Comparison of ENCODE assay signal across 24 cellular contexts in genomic region chr1:67169496-67169895, GRCh38. TPM values are rescaled to one million over a fixed set of nuclear protein-coding genes. Genes with fewer than 3 reads are reported as not detected.
A peak's percentile ranks its signal among the peaks of the same experiment; 100 is the strongest.
DNase-seq lines count a peak whose midpoint lies in the region; ATAC-seq and TF ChIP-seq lines count a peak whose summit lies in the region.
"Had no signal": no experiment of that assay in that cellular context is flagged by ENCODE, and none has a peak within 500 bp of the region (broad histone marks: within the 10 kb centered on the region; RNA-seq: fewer than 3 reads in every experiment).

No MANE protein-coding gene starts in this region.

- peak; percentile 51 for ATAC-seq in GM18861 (IDR thresholded peaks at IDR 0.05; ENCODE audit: unreplicated experiment)
- peak; percentile 47 for ATAC-seq in GM21381 (IDR thresholded peaks at IDR 0.05; ENCODE audit: unreplicated experiment)
- peak; percentile 36 for ATAC-seq in HG03097 (IDR thresholded peaks at IDR 0.05; ENCODE audit: low FRiP score, unreplicated experiment)
- ATAC-seq in body of pancreas, result no peak
- ATAC-seq: activated CD8-positive, alpha-beta memory T cell treated with anti-CD3 and anti-CD28 coated beads, Interleukin-2, amount 10 ng/mL, durations not matched to agents 7 days and 5 days had no signal

- DNase-seq in body of pancreas, result no peak
- DNase-seq in CD1c-positive myeloid dendritic cell (ENCODE audit: extremely low spot score), result no peak
- no peak for DNase-seq in NCI-H1417 treated with DMSO at 0.1 percent for 48 hours (lab: John Stamatoyannopoulos, UW)
- DNase-seq in Kasumi-1 (lab: John Stamatoyannopoulos, UW), result no peak
- no peak for DNase-seq in immature natural killer cell
- DNase-seq: activated B cell treated with CpG ODN at 0.5 μM for 24 hours; activated CD8-positive, alpha-beta memory T cell treated with anti-CD3 and anti-CD28 coated beads, Interleukin-2, amount 10 ng/mL, durations not matched to agents 7 days and 5 days; activated naive CD4-positive, alpha-beta T cell treated with anti-CD3 and anti-CD28 coated beads, Interleukin-2, amount 10 ng/mL, durations not matched to agents 7 days and 5 days; BE2C; NCI-H187; NCI-H446 treated with DMSO at 0.1 percent for 48 hours; stimulated activated naive CD4-positive, alpha-beta T cell treated with Interleukin-2 at 50 U/mL for 16 hours; upper lobe of left lung had no signal

- H3K36me3 ChIP-seq in body of pancreas (replicated peaks in 1 of 2; ENCODE audit: insufficient read depth in 1 of 2, low read depth in 2 of 2), result no peaks in the 10 kb centered on the region
- H3K36me3 ChIP-seq: BE2C, HAP-1, upper lobe of left lung had no signal

- H3K4me1 Mint-ChIP-seq in immature natural killer cell, result peaks cover 35 to 54% of the 10 kb centered on the region in 2 donors
- H3K4me1 Mint-ChIP-seq: activated B cell treated with CpG ODN at 0.5 μM for 24 hours, brain had no signal

- H3K36me3 Mint-ChIP-seq in immature natural killer cell, result no peaks in the 10 kb centered on the region
- H3K36me3 Mint-ChIP-seq: brain, memory B cell had no signal

- 21 to 28% methylated on average over 2 of the region's 2 CpGs for WGBS in body of pancreas, 2 donors

- no peaks in the 10 kb centered on the region for H3K27me3 ChIP-seq in body of pancreas
- H3K27me3 ChIP-seq: BE2C, upper lobe of left lung had no signal

- TF ChIP-seq POLR2A in body of pancreas (IDR thresholded peaks at IDR 0.05), result no peak

- TF ChIP-seq CTCF in body of pancreas (IDR thresholded peaks at IDR 0.05), result no peak

- peaks cover 0 to 7% (median 5%) of the 10 kb centered on the region in 3 donors for H3K27me3 Mint-ChIP-seq in immature natural killer cell (ENCODE audit: low read depth in 3 of 3)
- H3K27me3 Mint-ChIP-seq: activated B cell treated with CpG ODN at 0.5 μM for 24 hours; activated naive CD4-positive, alpha-beta T cell treated with anti-CD3 and anti-CD28 coated beads, Interleukin-2, amount 10 ng/mL, durations not matched to agents 7 days and 5 days had no signal

- intact Hi-C loops in body of pancreas (cut with DNase I), result no loop called here

- no peaks in the 10 kb centered on the region for H3K9me3 Mint-ChIP-seq in immature natural killer cell
- H3K9me3 Mint-ChIP-seq: activated B cell treated with CpG ODN at 0.5 μM for 24 hours, brain, memory B cell had no signal

- H3K4me1 ChIP-seq in body of pancreas, result peaks cover 34% of the 10 kb centered on the region
- H3K4me1 ChIP-seq: BE2C, HAP-1, upper lobe of left lung had no signal

- H3K27ac ChIP-seq in body of pancreas, result peak overlapping the region; percentile 13 to 68 (median 46)
- H3K27ac ChIP-seq: coronary artery, upper lobe of left lung had no signal

- H3K9me3 ChIP-seq in body of pancreas, result no peaks in the 10 kb centered on the region
- H3K9me3 ChIP-seq: BE2C, HAP-1, upper lobe of left lung had no signal

- no peak overlapping the region for H3K27ac Mint-ChIP-seq in immature natural killer cell
- H3K27ac Mint-ChIP-seq: activated B cell treated with CpG ODN at 0.5 μM for 24 hours; activated CD8-positive, alpha-beta memory T cell treated with anti-CD3 and anti-CD28 coated beads, Interleukin-2, amount 10 ng/mL, durations not matched to agents 7 days and 5 days; activated naive CD4-positive, alpha-beta T cell treated with anti-CD3 and anti-CD28 coated beads, Interleukin-2, amount 10 ng/mL, durations not matched to agents 7 days and 5 days; brain; memory B cell had no signal

- no peak overlapping the region for H3K4me3 ChIP-seq in body of pancreas
- H3K4me3 ChIP-seq: coronary artery, HAP-1, upper lobe of left lung had no signal

- no peak overlapping the region for H3K4me3 Mint-ChIP-seq in immature natural killer cell
- H3K4me3 Mint-ChIP-seq: activated B cell treated with CpG ODN at 0.5 μM for 24 hours; activated CD8-positive, alpha-beta memory T cell treated with anti-CD3 and anti-CD28 coated beads, Interleukin-2, amount 10 ng/mL, durations not matched to agents 7 days and 5 days; activated naive CD4-positive, alpha-beta T cell treated with anti-CD3 and anti-CD28 coated beads, Interleukin-2, amount 10 ng/mL, durations not matched to agents 7 days and 5 days; brain; memory B cell had no signal

RNA-seq across cellular contexts. Expression of gene IL23R, which starts 3.2 kb away (rescaled TPM):
- total RNA-seq in body of pancreas, result under 1 TPM in 1 of 2 donors, not detected in 1; 0.26 TPM
- 1 to 10 TPM in 1 of 3 donors, under 1 TPM in 2; 0.12 to 1.4 (median 0.23) TPM for polyA plus RNA-seq in immature natural killer cell
- total RNA-seq: activated B cell treated with CpG ODN at 0.5 μM for 24 hours, epithelial cell of proximal tubule, pulmonary artery endothelial cell had no signal
- polyA plus RNA-seq: neural cell had no signal

RNA-seq across cellular contexts. Expression of gene C1orf141, which starts 34.7 kb away (rescaled TPM):
- not detected for total RNA-seq in body of pancreas
- not detected for polyA plus RNA-seq in immature natural killer cell
- total RNA-seq: activated B cell treated with CpG ODN at 0.5 μM for 24 hours; activated CD8-positive, alpha-beta memory T cell treated with anti-CD3 and anti-CD28 coated beads, Interleukin-2, amount 10 ng/mL, durations not matched to agents 7 days and 5 days; epithelial cell of proximal tubule; pulmonary artery endothelial cell; T-helper 1 cell treated with Interleukin-12 subunit alpha and Interleukin-12 subunit beta and Interleukin-4 antibody, amounts not matched to agents 30 ng/mL and 1 ng/mL, for 36 hours had no signal
- polyA plus RNA-seq: neural cell had no signal
